18 cellular contexts compared by ENCODE assay signal in genomic region chr7:101702362-101702850, GRCh38.
DNase-seq lines count a peak whose midpoint lies in the region; ATAC-seq, FAIRE-seq and TF ChIP-seq lines count a peak whose summit lies in the region.
"Had no signal": no experiment of that assay in that cellular context is flagged by ENCODE, and none has a peak within 500 bp of the region (broad histone marks: within the 10 kb centered on the region; RNA-seq: fewer than 3 reads in every experiment).

No MANE protein-coding gene starts in this region.

- no peak overlapping the region for H2AFZ ChIP-seq in GM12878 (ENCODE audit: control insufficient read depth, low read depth, low read length)

- RAD21 ChIA-PET in GM12878 (lab: Charles Lee; ENCODE audit: unreplicated experiment), result interaction anchor here (0.8 kb wide), 1 partner anchor 15 kb away, joined by 3 read pairs; no protein-coding TSS in a partner anchor

- TF ChIP-seq POLR2A in GM12878 (IDR thresholded peaks at IDR 0.05; ENCODE audit: low read depth, low read length) (no peak), right lobe of liver (IDR thresholded peaks at IDR 0.05) (no peak)

- no peaks in the 10 kb centered on the region for H3K36me3 Mint-ChIP-seq in progenitor cell of endocrine pancreas (ENCODE audit: insufficient read depth)
- H3K36me3 Mint-ChIP-seq: CD4-positive, CD25-positive, alpha-beta regulatory T cell had no signal

- SMC1A ChIA-PET in GM12878 (lab: Charles Lee; ENCODE audit: uncharacterized antibody, unreplicated experiment), result interaction anchor here (0.7 kb wide), 1 partner anchor 28 kb away, joined by 4 read pairs; no protein-coding TSS in a partner anchor

- no peak for TF ChIP-seq EP300 in GM12878 (IDR thresholded peaks at IDR 0.05; ENCODE audit: borderline replicate concordance in 1 of 2, control insufficient read depth in 1 of 2, low read depth in 2 of 2, low read length in 2 of 2)

- H3K27ac Mint-ChIP-seq in progenitor cell of endocrine pancreas, result no peak overlapping the region
- H3K27ac Mint-ChIP-seq: activated CD4-positive, alpha-beta T cell treated with anti-CD3 and anti-CD28 coated beads, Interleukin-2, amount 10 ng/mL, durations not matched to agents 7 days and 5 days; CD4-positive, CD25-positive, alpha-beta regulatory T cell; stimulated activated naive CD8-positive, alpha-beta T cell treated with anti-CD3 and anti-CD28 coated beads, Interleukin-15, Interleukin-2, amounts not matched to agents 100 ng/mL and 50 ng/mL, for 24 hours had no signal

- in situ Hi-C loops in GM12878 (cut with MboI), result no loop called here

- WGBS in GM12878 (ENCODE audit: insufficient coverage, insufficient replicate concordance, low lambda C conversion rate, missing lambda C conversion rate), result 56% methylated on average over 13 of the region's 13 CpGs
- 57% methylated on average over 11 of the region's 13 CpGs for WGBS in right lobe of liver (ENCODE audit: insufficient coverage, low coverage, low lambda C conversion rate, missing lambda C conversion rate)

- peaks cover 7% of the 10 kb centered on the region for H3K4me1 Mint-ChIP-seq in progenitor cell of endocrine pancreas (ENCODE audit: low read depth)
- H3K4me1 Mint-ChIP-seq: activated CD4-positive, alpha-beta T cell treated with anti-CD3 and anti-CD28 coated beads, Interleukin-2, amount 10 ng/mL, durations not matched to agents 7 days and 5 days; CD4-positive, CD25-positive, alpha-beta regulatory T cell had no signal

- no peak overlapping the region for H3K9ac ChIP-seq in GM12878 (ENCODE audit: control insufficient read depth, insufficient read depth, low read length)

- H3K9me3 ChIP-seq in GM12878 (replicated peaks; ENCODE audit: control insufficient read depth, insufficient read depth, low read length) (no peaks in the 10 kb centered on the region), right lobe of liver (no peaks in the 10 kb centered on the region)
- H3K9me3 ChIP-seq: neutrophil had no signal

- POLR2A ChIA-PET in GM12878 (lab: Charles Lee), result interaction anchor here (0.7 kb wide), 2 partner anchors 10 to 540 kb away, joined by 3 to 4 read pairs; no protein-coding TSS in a partner anchor

- H3K4me1 ChIP-seq in GM12878 (ENCODE audit: control insufficient read depth, insufficient read depth, low read length) (no peaks in the 10 kb centered on the region), right lobe of liver (no peaks in the 10 kb centered on the region)

- CTCF ChIA-PET in GM12878 (lab: Yijun Ruan, JAX), result interaction anchor here (0.6 kb wide), 1 partner anchor 549 kb away, joined by 3 read pairs; no protein-coding TSS in a partner anchor

- no peaks in the 10 kb centered on the region; a peak in 1 of 4 replicates for H3K27me3 ChIP-seq in GM12878 (replicated peaks in 1 of 2; ENCODE audit: control insufficient read depth in 2 of 2, insufficient read depth in 2 of 2, low read length in 1 of 2)
- H3K27me3 ChIP-seq in right lobe of liver, result no peaks in the 10 kb centered on the region
- H3K27me3 ChIP-seq: neutrophil had no signal

- no peak overlapping the region for H3K4me2 ChIP-seq in GM12878 (ENCODE audit: control insufficient read depth, insufficient read depth)

- BruUV-seq in GM12878 (replicated peaks; lab: Mats Ljungman, UMichigan), result no TSS peak

- ATAC-seq in GM12878 (no peak), right lobe of liver (peak in 3 of 4 donors; percentile 29 to 49 (median 36)), HG03571 (IDR thresholded peaks at IDR 0.05; ENCODE audit: unreplicated experiment) (no peak)
- ATAC-seq: activated T-cell treated with anti-CD3 and anti-CD28 coated beads, Interleukin-2, amount 50 U/mL, for 4 hours had no signal

- no peak overlapping the region for H3K27ac ChIP-seq in GM12878 (ENCODE audit: control insufficient read depth, insufficient read depth)
- no peak overlapping the region for H3K27ac ChIP-seq in right lobe of liver
- H3K27ac ChIP-seq: epithelial cell of prostate, neutrophil, skin epidermis had no signal

- no peak for TF ChIP-seq RAD21 in GM12878 (IDR thresholded peaks at IDR 0.05; ENCODE audit: insufficient read depth, low read depth, low read length)

- H3K79me2 ChIP-seq in GM12878 (ENCODE audit: control insufficient read depth, insufficient read depth, low read length), result no peaks in the 10 kb centered on the region

- TF ChIP-seq CTCF in GM12878 (IDR thresholded peaks at IDR 0.05 in 2 of 3, conservative IDR thresholded peaks at IDR 0.05 in 1 of 3; ENCODE audit: control insufficient read depth in 2 of 3, extremely low read depth in 1 of 3, insufficient read depth in 1 of 3, low read depth in 3 of 3, low read length in 3 of 3) (no peak), right lobe of liver (IDR thresholded peaks at IDR 0.05) (no peak), progenitor cell of endocrine pancreas (IDR thresholded peaks at IDR 0.05; ENCODE audit: unreplicated experiment) (no peak)

- H3K4me3 ChIP-seq in GM12878 (no peak overlapping the region), right lobe of liver (no peak overlapping the region)
- H3K4me3 ChIP-seq: skin epidermis had no signal

- H3K9me3 Mint-ChIP-seq in progenitor cell of endocrine pancreas (ENCODE audit: low read depth), result no peaks in the 10 kb centered on the region
- H3K9me3 Mint-ChIP-seq: activated CD4-positive, alpha-beta T cell treated with anti-CD3 and anti-CD28 coated beads, Interleukin-2, amount 10 ng/mL, durations not matched to agents 7 days and 5 days; activated T-cell treated with anti-CD3 and anti-CD28 coated beads, Interleukin-2, amount 50 U/mL, for 4 hours; stimulated activated naive CD8-positive, alpha-beta T cell treated with anti-CD3 and anti-CD28 coated beads, Interleukin-15, Interleukin-2, amounts not matched to agents 100 ng/mL and 50 ng/mL, for 24 hours had no signal

- no peak overlapping the region for H3K4me3 Mint-ChIP-seq in progenitor cell of endocrine pancreas (ENCODE audit: low read depth)
- H3K4me3 Mint-ChIP-seq: activated CD4-positive, alpha-beta T cell treated with anti-CD3 and anti-CD28 coated beads, Interleukin-2, amount 10 ng/mL, durations not matched to agents 7 days and 5 days; activated T-cell treated with anti-CD3 and anti-CD28 coated beads, Interleukin-2, amount 50 U/mL, for 4 hours; CD4-positive, CD25-positive, alpha-beta regulatory T cell; stimulated activated naive CD8-positive, alpha-beta T cell treated with anti-CD3 and anti-CD28 coated beads, Interleukin-15, Interleukin-2, amounts not matched to agents 100 ng/mL and 50 ng/mL, for 24 hours had no signal

- peaks cover 13% of the 10 kb centered on the region for H3K27me3 Mint-ChIP-seq in progenitor cell of endocrine pancreas
- H3K27me3 Mint-ChIP-seq: CD4-positive, CD25-positive, alpha-beta regulatory T cell; stimulated activated naive CD8-positive, alpha-beta T cell treated with anti-CD3 and anti-CD28 coated beads, Interleukin-15, Interleukin-2, amounts not matched to agents 100 ng/mL and 50 ng/mL, for 24 hours had no signal

- peak; percentile 42 for DNase-seq in EL
- DNase-seq in HuH-7 (ENCODE audit: low spot score), result peak; percentile 73
- no peak for DNase-seq in GM12878 (ENCODE audit: low read depth, low spot score)
- DNase-seq in right lobe of liver, result no peak
- DNase-seq in OCI-M1 (lab: John Stamatoyannopoulos, UW), result no peak
- no peak for DNase-seq in progenitor cell of endocrine pancreas (ENCODE audit: low spot score, unreplicated experiment)
- no peak for DNase-seq in activated T-cell treated with anti-CD3 and anti-CD28 coated beads for 4 hours
- DNase-seq: activated CD4-positive, alpha-beta T cell treated with anti-CD3 and anti-CD28 coated beads, Interleukin-2, amount 10 ng/mL, durations not matched to agents 7 days and 5 days; activated T-cell treated with anti-CD3 and anti-CD28 coated beads, Interleukin-2, amount 50 U/mL, for 4 hours; CD4-positive, CD25-positive, alpha-beta regulatory T cell; cerebellar nuclear complex; NCI-H2171 treated with DMSO at 0.1 percent for 48 hours; T-helper 1 cell had no signal

- intact Hi-C loops in GM12878 (cut with micrococcal nuclease; ENCODE audit: unreplicated experiment) (no loop called here), right lobe of liver (cut with DNase I) (no loop called here)

- H3K36me3 ChIP-seq in GM12878 (ENCODE audit: control insufficient read depth in 2 of 2, insufficient read depth in 2 of 2, low read length in 1 of 2), result no peaks in the 10 kb centered on the region
- H3K36me3 ChIP-seq in right lobe of liver, result no peaks in the 10 kb centered on the region
- H3K36me3 ChIP-seq: neutrophil had no signal

- FAIRE-seq in GM12878 (lab: Jason Lieb, UNC), result no peak

- H4K20me1 ChIP-seq in GM12878 (ENCODE audit: control insufficient read depth, insufficient read depth), result no peaks in the 10 kb centered on the region

TF ChIP-seq in GM12878, 131 proteins besides CTCF, POLR2A, EP300 and RAD21:
- TF ChIP-seq PBX3 (IDR thresholded peaks at IDR 0.05; ENCODE audit: insufficient replicate concordance, low read depth, low read length) (peak; percentile 17), GABPA (IDR thresholded peaks at IDR 0.05; ENCODE audit: low read depth) (no peak), NR2C1 (IDR thresholded peaks at IDR 0.05) (no peak), RAD51 (IDR thresholded peaks at IDR 0.05) (no peak), RFX5 (IDR thresholded peaks at IDR 0.05; ENCODE audit: low read depth, low read length) (no peak), USF2 (IDR thresholded peaks at IDR 0.05; ENCODE audit: borderline replicate concordance, low read depth, low read length) (no peak)

Comparison
In these comparisons a context has a peak if more than half of its experiments do, and no peak if none do; other contexts are left out.
1. DNase-seq: peak in EL (single experiment) and HuH-7 (single experiment); none in GM12878 (single experiment), right lobe of liver (0 of 3), OCI-M1 (single experiment), progenitor cell of endocrine pancreas (single experiment) and activated T-cell treated with anti-CD3 and anti-CD28 coated beads for 4 hours (single experiment).
2. ATAC-seq: peak in right lobe of liver (3 of 4); none in GM12878 (single experiment) and HG03571 (single experiment).